Comparison of ENCODE assay signal across 1 cellular context in genomic region chr5:138490648-138491283, GRCh38.
TF ChIP-seq lines count a peak whose summit lies in the region.

No MANE protein-coding gene starts in this region.

TF ChIP-seq in K562, 482 proteins besides CTCF, POLR2A, EP300 and RAD21 (continues in another document):
- no peak for TF ChIP-seq ZBTB5 (IDR thresholded peaks at IDR 0.05)
- TF ChIP-seq FOXO4 (CRISPR knock-in tag; IDR thresholded peaks at IDR 0.05) = no peak
- TF ChIP-seq POLR2AphosphoS5 (IDR thresholded peaks at IDR 0.05; ENCODE audit: control insufficient read depth, insufficient read depth, low read depth, low read length) = no peak
- no peak for TF ChIP-seq EWSR1 (IDR thresholded peaks at IDR 0.05; ENCODE audit: borderline replicate concordance, low read depth, partially characterized antibody)
- TF ChIP-seq ARID2 (IDR thresholded peaks at IDR 0.05) = no peak
- TF ChIP-seq JUND (IDR thresholded peaks at IDR 0.05; ENCODE audit: borderline replicate concordance, low read depth, low read length) = 0 out of 2 replicates have a peak, but pooled peaks have one; percentile 13
- TF ChIP-seq JUND (tag; IDR thresholded peaks at IDR 0.05; ENCODE audit: borderline replicate concordance, low read depth, low read length) = no peak
- no peak for TF ChIP-seq PHF20 (IDR thresholded peaks at IDR 0.05; ENCODE audit: partially characterized antibody)
- TF ChIP-seq TAF7 (tag; IDR thresholded peaks at IDR 0.05) = no peak
- TF ChIP-seq ZNF707 (CRISPR knock-in tag; conservative IDR thresholded peaks at IDR 0.05) = no peak
- TF ChIP-seq ZNF778 (CRISPR knock-in tag; IDR thresholded peaks at IDR 0.05) = no peak
- no peak for TF ChIP-seq SNRNP70 (optimal IDR thresholded peaks at IDR 0.05; ENCODE audit: low read depth, low read length)
- TF ChIP-seq GATA2 (CRISPR knock-in tag; IDR thresholded peaks at IDR 0.05) = peak; percentile 45; the same call in 1 of the 2 replicates
- no peak for TF ChIP-seq ASH1L (IDR thresholded peaks at IDR 0.05; ENCODE audit: borderline replicate concordance, low read depth, partially characterized antibody)
- TF ChIP-seq PHTF2 (CRISPR knock-in tag; IDR thresholded peaks at IDR 0.05) = no peak
- TF ChIP-seq, protein P1, sequence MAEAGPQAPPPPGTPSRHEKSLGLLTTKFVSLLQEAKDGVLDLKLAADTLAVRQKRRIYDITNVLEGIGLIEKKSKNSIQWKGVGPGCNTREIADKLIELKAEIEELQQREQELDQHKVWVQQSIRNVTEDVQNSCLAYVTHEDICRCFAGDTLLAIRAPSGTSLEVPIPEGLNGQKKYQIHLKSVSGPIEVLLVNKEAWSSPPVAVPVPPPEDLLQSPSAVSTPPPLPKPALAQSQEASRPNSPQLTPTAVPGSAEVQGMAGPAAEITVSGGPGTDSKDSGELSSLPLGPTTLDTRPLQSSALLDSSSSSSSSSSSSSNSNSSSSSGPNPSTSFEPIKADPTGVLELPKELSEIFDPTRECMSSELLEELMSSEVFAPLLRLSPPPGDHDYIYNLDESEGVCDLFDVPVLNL (CRISPR knock-in tag; IDR thresholded peaks at IDR 0.05; ENCODE audit: low read depth) = no peak
- TF ChIP-seq SMAD4 (CRISPR knock-in tag; conservative IDR thresholded peaks at IDR 0.05) = no peak
- no peak for TF ChIP-seq E4F1 (CRISPR knock-in tag; IDR thresholded peaks at IDR 0.05; ENCODE audit: borderline replicate concordance)
- TF ChIP-seq WHSC1 (IDR thresholded peaks at IDR 0.05; ENCODE audit: low read length) = no peak
- no peak for TF ChIP-seq NFIX (CRISPR knock-in tag; IDR thresholded peaks at IDR 0.05; ENCODE audit: low read depth)
- no peak for TF ChIP-seq SNAPC5 (CRISPR knock-in tag; IDR thresholded peaks at IDR 0.05)
- TF ChIP-seq IFI16 (CRISPR knock-in tag; IDR thresholded peaks at IDR 0.05) = no peak
- TF ChIP-seq RBM22 (IDR thresholded peaks at IDR 0.05; ENCODE audit: low read depth, low read length, poor library complexity, severe bottlenecking) = no peak
- TF ChIP-seq RFX7 (CRISPR knock-in tag; IDR thresholded peaks at IDR 0.05) = no peak
- TF ChIP-seq CREB1 (IDR thresholded peaks at IDR 0.05) = no peak
- 0 out of 2 replicates have a peak, but pooled peaks have one; percentile 25 for TF ChIP-seq CREB1 (CRISPR knock-in tag; IDR thresholded peaks at IDR 0.05)
- no peak for TF ChIP-seq ZNF655 (CRISPR knock-in tag; IDR thresholded peaks at IDR 0.05)
- TF ChIP-seq KDM5B (IDR thresholded peaks at IDR 0.05; ENCODE audit: insufficient replicate concordance, low read depth, low read length) = no peak
- TF ChIP-seq, protein P2, sequence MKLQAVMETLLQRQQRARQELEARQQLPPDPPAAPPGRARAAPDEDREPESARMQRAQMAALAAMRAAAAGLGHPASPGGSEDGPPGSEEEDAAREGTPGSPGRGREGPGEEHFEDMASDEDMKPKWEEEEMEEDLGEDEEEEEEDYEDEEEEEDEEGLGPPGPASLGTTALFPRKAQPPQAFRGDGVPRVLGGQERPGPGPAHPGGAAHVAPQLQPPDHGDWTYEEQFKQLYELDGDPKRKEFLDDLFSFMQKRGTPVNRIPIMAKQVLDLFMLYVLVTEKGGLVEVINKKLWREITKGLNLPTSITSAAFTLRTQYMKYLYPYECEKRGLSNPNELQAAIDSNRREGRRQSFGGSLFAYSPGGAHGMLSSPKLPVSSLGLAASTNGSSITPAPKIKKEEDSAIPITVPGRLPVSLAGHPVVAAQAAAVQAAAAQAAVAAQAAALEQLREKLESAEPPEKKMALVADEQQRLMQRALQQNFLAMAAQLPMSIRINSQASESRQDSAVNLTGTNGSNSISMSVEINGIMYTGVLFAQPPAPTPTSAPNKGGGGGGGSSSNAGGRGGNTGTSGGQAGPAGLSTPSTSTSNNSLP (IDR thresholded peaks at IDR 0.05; ENCODE audit: borderline replicate concordance, low read depth, low read length) = no peak
- TF ChIP-seq KLF16 (IDR thresholded peaks at IDR 0.05) = no peak
- peak; percentile 14 to 67; a peak in 2 of 4 replicates for TF ChIP-seq KDM1A (IDR thresholded peaks at IDR 0.05)
- no peak for TF ChIP-seq EHMT2 (IDR thresholded peaks at IDR 0.05)
- no peak for TF ChIP-seq SMAD3 (CRISPR knock-in tag; conservative IDR thresholded peaks at IDR 0.05)
- no peak for TF ChIP-seq PATZ1 (CRISPR knock-in tag; IDR thresholded peaks at IDR 0.05; ENCODE audit: borderline replicate concordance)
- peak; percentile 86 for TF ChIP-seq CTBP1 (IDR thresholded peaks at IDR 0.05; ENCODE audit: borderline replicate concordance)
- no peak for TF ChIP-seq ZFX (CRISPR knock-in tag; IDR thresholded peaks at IDR 0.05)
- no peak for TF ChIP-seq KAT2B (IDR thresholded peaks at IDR 0.05; ENCODE audit: low read depth, low read length)
- TF ChIP-seq, protein P3, sequence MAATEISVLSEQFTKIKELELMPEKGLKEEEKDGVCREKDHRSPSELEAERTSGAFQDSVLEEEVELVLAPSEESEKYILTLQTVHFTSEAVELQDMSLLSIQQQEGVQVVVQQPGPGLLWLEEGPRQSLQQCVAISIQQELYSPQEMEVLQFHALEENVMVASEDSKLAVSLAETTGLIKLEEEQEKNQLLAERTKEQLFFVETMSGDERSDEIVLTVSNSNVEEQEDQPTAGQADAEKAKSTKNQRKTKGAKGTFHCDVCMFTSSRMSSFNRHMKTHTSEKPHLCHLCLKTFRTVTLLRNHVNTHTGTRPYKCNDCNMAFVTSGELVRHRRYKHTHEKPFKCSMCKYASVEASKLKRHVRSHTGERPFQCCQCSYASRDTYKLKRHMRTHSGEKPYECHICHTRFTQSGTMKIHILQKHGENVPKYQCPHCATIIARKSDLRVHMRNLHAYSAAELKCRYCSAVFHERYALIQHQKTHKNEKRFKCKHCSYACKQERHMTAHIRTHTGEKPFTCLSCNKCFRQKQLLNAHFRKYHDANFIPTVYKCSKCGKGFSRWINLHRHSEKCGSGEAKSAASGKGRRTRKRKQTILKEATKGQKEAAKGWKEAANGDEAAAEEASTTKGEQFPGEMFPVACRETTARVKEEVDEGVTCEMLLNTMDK (IDR thresholded peaks at IDR 0.05; ENCODE audit: borderline replicate concordance, insufficient read depth, low read depth, low read length, poor library complexity, severe bottlenecking) = no peak
- TF ChIP-seq CHD2 (IDR thresholded peaks at IDR 0.05; ENCODE audit: low read depth, low read length) = no peak
- TF ChIP-seq GABPB1 (CRISPR knock-in tag; IDR thresholded peaks at IDR 0.05) = no peak
- TF ChIP-seq ZNF76 (CRISPR knock-in tag; IDR thresholded peaks at IDR 0.05; ENCODE audit: borderline replicate concordance) = no peak
- no peak for TF ChIP-seq KLF6 (CRISPR knock-in tag; IDR thresholded peaks at IDR 0.05; ENCODE audit: borderline replicate concordance)
- no peak for TF ChIP-seq NCOA1 (IDR thresholded peaks at IDR 0.05; ENCODE audit: low read depth)
- TF ChIP-seq RFX1 (IDR thresholded peaks at IDR 0.05) = peak; percentile 65
- TF ChIP-seq HNRNPL (IDR thresholded peaks at IDR 0.05; ENCODE audit: low read depth, low read length) = no peak
- no peak for TF ChIP-seq KLF13 (tag; IDR thresholded peaks at IDR 0.05; ENCODE audit: borderline replicate concordance, low read depth)
- no peak for TF ChIP-seq ZSCAN32 (CRISPR knock-in tag; IDR thresholded peaks at IDR 0.05)
- TF ChIP-seq SMARCA5 (IDR thresholded peaks at IDR 0.05) = no peak
- no peak for TF ChIP-seq LEF1 (IDR thresholded peaks at IDR 0.05)
- TF ChIP-seq TBP (optimal IDR thresholded peaks at IDR 0.05; ENCODE audit: low read depth, low read length) = no peak
- TF ChIP-seq MNT (conservative IDR thresholded peaks at IDR 0.05) = no peak
- no peak for TF ChIP-seq SRF (CRISPR knock-in tag; IDR thresholded peaks at IDR 0.05)
- no peak for TF ChIP-seq ARNT (IDR thresholded peaks at IDR 0.05)
- TF ChIP-seq SMC3 (conservative IDR thresholded peaks at IDR 0.05; ENCODE audit: insufficient read depth, low read depth, low read length) = no peak
- peak; percentile 94 for TF ChIP-seq EGR1 (conservative IDR thresholded peaks at IDR 0.05)
- no peak for TF ChIP-seq ZNF24 (IDR thresholded peaks at IDR 0.05)
- TF ChIP-seq RNF2 (IDR thresholded peaks at IDR 0.05) = no peak
- TF ChIP-seq EP400 (IDR thresholded peaks at IDR 0.05) = no peak
